Comparison of ENCODE assay signal across 1 cellular context in the genomic region with DNA sequence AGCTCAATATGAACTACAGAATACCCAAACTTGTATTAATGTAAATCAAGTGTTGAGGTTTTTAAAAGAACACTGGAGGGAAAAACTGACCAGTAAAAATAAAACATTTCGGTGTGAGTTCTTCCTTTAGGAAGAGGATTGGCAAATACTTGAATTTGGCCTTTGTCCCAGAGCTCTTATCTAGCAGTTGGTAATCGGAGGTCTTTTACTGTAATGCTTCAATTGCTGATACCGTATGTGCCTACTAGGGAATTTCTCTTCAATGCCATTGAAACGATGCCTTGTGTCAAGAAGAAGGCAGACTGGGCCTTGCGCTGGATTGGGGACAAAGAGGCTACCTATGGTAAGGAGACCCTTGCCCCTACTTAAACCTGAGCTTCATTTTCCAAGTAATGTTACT.
TF ChIP-seq lines count a peak whose summit lies in the region.

No MANE protein-coding gene starts in this region.

TF ChIP-seq in endothelial cell of umbilical vein, 7 proteins besides CTCF, POLR2A, EP300 and RAD21:
- TF ChIP-seq JUN (IDR thresholded peaks at IDR 0.05; ENCODE audit: borderline replicate concordance, insufficient read depth, insufficient read length, low read depth): no peak
- TF ChIP-seq POLR2AphosphoS5 (IDR thresholded peaks at IDR 0.05; ENCODE audit: insufficient read depth, low read depth, low read length): no peak
- no peak for TF ChIP-seq MYC (IDR thresholded peaks at IDR 0.05; ENCODE audit: low read depth, low read length)
- no peak for TF ChIP-seq GATA2 (IDR thresholded peaks at IDR 0.05; ENCODE audit: insufficient read depth, insufficient read length, low read depth, low read length)
- no peak for TF ChIP-seq FOS (IDR thresholded peaks at IDR 0.05; ENCODE audit: borderline replicate concordance, insufficient read depth, low read length)
- no peak for TF ChIP-seq EZH2 (IDR thresholded peaks at IDR 0.05; ENCODE audit: borderline replicate concordance, low read depth, low read length, severe bottlenecking)
- TF ChIP-seq, protein P1, sequence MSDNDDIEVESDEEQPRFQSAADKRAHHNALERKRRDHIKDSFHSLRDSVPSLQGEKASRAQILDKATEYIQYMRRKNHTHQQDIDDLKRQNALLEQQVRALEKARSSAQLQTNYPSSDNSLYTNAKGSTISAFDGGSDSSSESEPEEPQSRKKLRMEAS (IDR thresholded peaks at IDR 0.05; ENCODE audit: insufficient read depth, insufficient read length): no peak
